14 cellular contexts compared by ENCODE assay signal in the genomic region with DNA sequence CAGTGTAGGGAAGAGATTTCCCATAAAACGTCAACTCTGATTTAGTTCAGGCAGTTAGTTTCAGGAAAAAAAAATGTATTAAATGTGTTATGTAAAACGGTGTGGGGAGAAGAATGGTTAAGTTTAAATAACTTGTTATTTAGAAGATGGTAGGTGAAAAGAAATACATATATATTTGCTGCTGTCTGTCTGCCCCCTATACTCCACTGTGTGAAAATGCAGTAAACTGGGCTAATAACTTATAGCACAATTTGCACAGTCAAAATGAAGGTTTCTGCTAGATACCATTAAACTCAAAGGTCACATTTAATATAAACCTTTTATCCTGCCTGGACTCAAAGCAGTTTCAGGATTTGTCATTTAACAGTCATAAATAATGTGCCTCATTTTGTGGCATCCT.
A peak's percentile ranks its signal among the peaks of the same experiment; 100 is the strongest.
DNase-seq lines count a peak whose midpoint lies in the region; ATAC-seq and TF ChIP-seq lines count a peak whose summit lies in the region.
"Had no signal": no experiment of that assay in that cellular context is flagged by ENCODE, and none has a peak within 500 bp of the region (broad histone marks: within the 10 kb centered on the region; RNA-seq: fewer than 3 reads in every experiment).

No MANE protein-coding gene starts in this region.

- H3K4me1 Mint-ChIP-seq in nephron progenitor cell, result no peaks in the 10 kb centered on the region
- no peaks in the 10 kb centered on the region for H3K4me1 Mint-ChIP-seq in natural killer cell

- ATAC-seq in HG03066 (IDR thresholded peaks at IDR 0.05; ENCODE audit: low read depth, unreplicated experiment) (peak; percentile 77), natural killer cell (no peak)
- ATAC-seq: stimulated activated naive CD8-positive, alpha-beta T cell treated with anti-CD3 and anti-CD28 coated beads, Interleukin-15, Interleukin-2, amounts not matched to agents 100 U/mL and 50 U/mL, for 24 hours had no signal

- no peak overlapping the region for H3K27ac Mint-ChIP-seq in nephron progenitor cell
- H3K27ac Mint-ChIP-seq in natural killer cell, result no peak overlapping the region
- H3K27ac Mint-ChIP-seq: activated T-helper 2 cell treated with anti-CD3 and anti-CD28 coated beads, Interferon-gamma antibody, Interleukin-2, Interleukin-4, amounts not matched to agents 10 μg/mL and 5 μg/mL and 100 μg/mL, durations not matched to agents 14 hours and 24 hours and 36 hours; nephron had no signal

- TF ChIP-seq CTCF in GM13977 (IDR thresholded peaks at IDR 0.05; ENCODE audit: extremely low read depth, insufficient read depth, missing control alignments) (peak; percentile 46), nephron progenitor cell (IDR thresholded peaks at IDR 0.05) (peak; percentile 15), natural killer cell (IDR thresholded peaks at IDR 0.05) (no peak)

- no peaks in the 10 kb centered on the region for H3K27me3 Mint-ChIP-seq in nephron progenitor cell (ENCODE audit: low read depth, poor library complexity)
- no peaks in the 10 kb centered on the region for H3K27me3 Mint-ChIP-seq in natural killer cell (ENCODE audit: low read depth in 2 of 2)

- DNase-seq in GM13977 (ENCODE audit: low spot score), result no peak
- peak; percentile 13 for DNase-seq in RKO (ENCODE audit: low spot score)
- DNase-seq in nephron progenitor cell, result no peak
- no peak for DNase-seq in activated CD8-positive, alpha-beta memory T cell treated with anti-CD3 and anti-CD28 coated beads, Interleukin-2, amount 50 U/mL, for 4 hours
- no peak for DNase-seq in epidermal melanocyte (ENCODE audit: insufficient read length, low spot score)
- DNase-seq in SHP77 treated with DMSO at 0.1 percent for 48 hours (lab: John Stamatoyannopoulos, UW), result no peak
- no peak for DNase-seq in natural killer cell
- DNase-seq: cortex of kidney; Right ventricle myocardium superior; stimulated activated naive CD8-positive, alpha-beta T cell treated with anti-CD3 and anti-CD28 coated beads, Interleukin-15, Interleukin-2, amounts not matched to agents 100 U/mL and 50 U/mL, for 24 hours; T1000 had no signal

- H3K9me3 Mint-ChIP-seq in nephron progenitor cell (no peaks in the 10 kb centered on the region), natural killer cell (peaks cover 9 to 14% of the 10 kb centered on the region in 2 donors)
- H3K9me3 Mint-ChIP-seq: activated T-helper 2 cell treated with anti-CD3 and anti-CD28 coated beads, Interferon-gamma antibody, Interleukin-2, Interleukin-4, amounts not matched to agents 10 μg/mL and 5 μg/mL and 100 μg/mL, durations not matched to agents 14 hours and 24 hours and 36 hours; nephron had no signal

- in situ Hi-C loops in GM13977 (cut with MboI; ENCODE audit: low pct_unique_long_range_greater_than_20kb, low sequenced_read_pairs, unreplicated experiment), result loop anchor here (25.0 kb wide), 1 partner anchor 800 kb away; no protein-coding TSS in a partner anchor

- H3K36me3 Mint-ChIP-seq in nephron progenitor cell (ENCODE audit: low read depth) (no peaks in the 10 kb centered on the region), natural killer cell (no peaks in the 10 kb centered on the region)

- intact Hi-C loops in natural killer cell (cut with micrococcal nuclease), result no loop called here

- H3K4me3 Mint-ChIP-seq in nephron progenitor cell (no peak overlapping the region), natural killer cell (no peak overlapping the region)
- H3K4me3 Mint-ChIP-seq: nephron had no signal
